In genomic region chr3:117444175-117444574, GRCh38 we compare ENCODE assay signal across 21 cellular contexts.
"Had no signal": no experiment of that assay in that cellular context is flagged by ENCODE, and none has a peak within 500 bp of the region (broad histone marks: within the 10 kb centered on the region; RNA-seq: fewer than 3 reads in every experiment).

No MANE protein-coding gene starts in this region.

- H3K4me1 Mint-ChIP-seq: immature natural killer cell; nephron progenitor cell; stimulated activated naive B cell treated with anti-CD40 and anti-IgM and Interleukin-4, amounts not matched to agents 10 μg/mL and 1 μg/mL and 100 μg/mL, for 72 hours had no signal

- H3K27ac Mint-ChIP-seq: activated CD8-positive, alpha-beta T cell treated with anti-CD3 and anti-CD28 coated beads for 36 hours; activated naive CD4-positive, alpha-beta T cell treated with anti-CD3 and anti-CD28 coated beads for 36 hours; activated T-cell treated with anti-CD3 and anti-CD28 coated beads, Interleukin-2, amount 50 U/mL, for 24 hours; activated T-helper 2 cell treated with anti-CD3 and anti-CD28 coated beads, Interferon-gamma antibody, Interleukin-2, Interleukin-4, amounts not matched to agents 10 μg/mL and 5 μg/mL and 100 μg/mL, durations not matched to agents 14 hours and 24 hours and 36 hours; effector memory CD8-positive, alpha-beta T cell; immature natural killer cell; nephron progenitor cell; stimulated activated naive B cell treated with anti-CD40 and anti-IgM and Interleukin-4, amounts not matched to agents 10 μg/mL and 1 μg/mL and 100 μg/mL, for 72 hours had no signal

- H3K9me3 Mint-ChIP-seq: activated CD8-positive, alpha-beta T cell treated with anti-CD3 and anti-CD28 coated beads for 36 hours; activated naive CD4-positive, alpha-beta T cell treated with anti-CD3 and anti-CD28 coated beads for 36 hours; activated T-helper 2 cell treated with anti-CD3 and anti-CD28 coated beads, Interferon-gamma antibody, Interleukin-2, Interleukin-4, amounts not matched to agents 10 μg/mL and 5 μg/mL and 100 μg/mL, durations not matched to agents 14 hours and 24 hours and 36 hours; nephron progenitor cell; stimulated activated naive B cell treated with anti-CD40 and anti-IgM and Interleukin-4, amounts not matched to agents 10 μg/mL and 1 μg/mL and 100 μg/mL, for 72 hours had no signal

- DNase-seq: activated CD4-positive, alpha-beta T cell treated with anti-CD3 and anti-CD28 coated beads for 4 hours; activated CD8-positive, alpha-beta T cell treated with anti-CD3 and anti-CD28 coated beads for 36 hours; activated naive CD4-positive, alpha-beta T cell treated with anti-CD3 and anti-CD28 coated beads for 36 hours; activated T-cell treated with anti-CD3 and anti-CD28 coated beads, Interleukin-2, amount 50 U/mL, for 24 hours; body of pancreas; dermis blood vessel endothelial cell; effector memory CD8-positive, alpha-beta T cell; esophagus squamous epithelium; heart right ventricle; immature natural killer cell; kidney glomerular epithelial cell; left ventricle myocardium inferior; mammary epithelial cell; nephron progenitor cell; occipital lobe; retina; spleen; stimulated activated CD4-positive, alpha-beta T cell treated with anti-CD3 and anti-CD28 coated beads, Interleukin-4, amount 100 ng/mL, for 4 hours; stimulated activated naive B cell treated with anti-CD40 and anti-IgM and Interleukin-4, amounts not matched to agents 10 μg/mL and 1 μg/mL and 100 μg/mL, for 72 hours; thyroid gland had no signal

- H3K27me3 Mint-ChIP-seq: activated CD8-positive, alpha-beta T cell treated with anti-CD3 and anti-CD28 coated beads for 36 hours; activated T-cell treated with anti-CD3 and anti-CD28 coated beads, Interleukin-2, amount 50 U/mL, for 24 hours; effector memory CD8-positive, alpha-beta T cell; stimulated activated naive B cell treated with anti-CD40 and anti-IgM and Interleukin-4, amounts not matched to agents 10 μg/mL and 1 μg/mL and 100 μg/mL, for 72 hours had no signal

- H3K36me3 Mint-ChIP-seq: immature natural killer cell; stimulated activated naive B cell treated with anti-CD40 and anti-IgM and Interleukin-4, amounts not matched to agents 10 μg/mL and 1 μg/mL and 100 μg/mL, for 72 hours had no signal

- H3K4me3 Mint-ChIP-seq: activated CD8-positive, alpha-beta T cell treated with anti-CD3 and anti-CD28 coated beads for 36 hours; activated naive CD4-positive, alpha-beta T cell treated with anti-CD3 and anti-CD28 coated beads for 36 hours; activated T-cell treated with anti-CD3 and anti-CD28 coated beads, Interleukin-2, amount 50 U/mL, for 24 hours; effector memory CD8-positive, alpha-beta T cell; immature natural killer cell; nephron progenitor cell; stimulated activated naive B cell treated with anti-CD40 and anti-IgM and Interleukin-4, amounts not matched to agents 10 μg/mL and 1 μg/mL and 100 μg/mL, for 72 hours had no signal

- ATAC-seq: activated CD8-positive, alpha-beta T cell treated with anti-CD3 and anti-CD28 coated beads for 36 hours; body of pancreas; effector memory CD8-positive, alpha-beta T cell; heart right ventricle; stimulated activated naive B cell treated with anti-CD40 and anti-IgM and Interleukin-4, amounts not matched to agents 10 μg/mL and 1 μg/mL and 100 μg/mL, for 72 hours had no signal
